In genomic region chr2:222451270-222451674, GRCh38 we compare ENCODE assay signal across 8 cellular contexts. TPM values are rescaled to one million over a fixed set of nuclear protein-coding genes. Genes with fewer than 3 reads are reported as not detected.
DNase-seq lines count a peak whose midpoint lies in the region; ATAC-seq, FAIRE-seq and TF ChIP-seq lines count a peak whose summit lies in the region.

No MANE protein-coding gene starts in this region.

- peak; percentile 23 for TF ChIP-seq CTCF in GM12865 (IDR thresholded peaks at IDR 0.05; ENCODE audit: insufficient read depth, low read depth, low read length, missing control alignments)

- H3K4me3 ChIP-seq in GM12865 (ENCODE audit: low read depth, low read length) = no peak overlapping the region
- H3K4me3 ChIP-seq in CD8-positive, alpha-beta memory T cell (ENCODE audit: low read length) = no peak overlapping the region

- no peak overlapping the region for H3K4me3 Mint-ChIP-seq in CD8-positive, alpha-beta memory T cell

- H3K36me3 ChIP-seq in CD8-positive, alpha-beta memory T cell (ENCODE audit: insufficient read depth, low read length) = no peaks in the 10 kb centered on the region

- H3K36me3 Mint-ChIP-seq in CD8-positive, alpha-beta memory T cell = peaks cover 0 to 2% (median 0%) of the 10 kb centered on the region in 3 donors

- no peak overlapping the region for H3K27ac ChIP-seq in CD8-positive, alpha-beta memory T cell (ENCODE audit: low read depth, low read length)

- no peaks in the 10 kb centered on the region for H3K9me3 ChIP-seq in CD8-positive, alpha-beta memory T cell (ENCODE audit: low read length)

- CTCF ChIA-PET in CD8-positive, alpha-beta memory T cell (lab: Charles Lee) = no interaction called here

- ATAC-seq in HG02973 (IDR thresholded peaks at IDR 0.05; ENCODE audit: unreplicated experiment) = peak; percentile 100

- DNase-seq in GM12865 (ENCODE audit: low read depth) = peak; percentile 88
- peak; percentile 39 for DNase-seq in GM19239 (ENCODE audit: insufficient read length, low spot score)
- peak; percentile 7 for DNase-seq in SW480 (ENCODE audit: low spot score)
- no peak for DNase-seq in CD8-positive, alpha-beta memory T cell
- DNase-seq in NCI-H226 = no peak
- no peak for DNase-seq in stimulated activated CD4-positive, alpha-beta T cell treated with anti-CD3 and anti-CD28 coated beads, Interleukin-2, amount 100 ng/mL, for 24 hours
- DNase-seq in RPMI8226 = no peak

- H3K4me1 Mint-ChIP-seq in CD8-positive, alpha-beta memory T cell = peaks cover 0 to 3% (median 0%) of the 10 kb centered on the region in 3 donors

- H3K4me1 ChIP-seq in CD8-positive, alpha-beta memory T cell (ENCODE audit: insufficient read depth, low read length) = no peaks in the 10 kb centered on the region

- peaks cover 0 to 2% (median 0%) of the 10 kb centered on the region in 5 donors for H3K9me3 Mint-ChIP-seq in CD8-positive, alpha-beta memory T cell

- POLR2A ChIA-PET in CD8-positive, alpha-beta memory T cell (lab: Charles Lee) = no interaction called here

- H3K27ac Mint-ChIP-seq in CD8-positive, alpha-beta memory T cell = no peak overlapping the region

- peak; percentile 99 for FAIRE-seq in GM19239 (lab: Jason Lieb, UNC)

- no peaks in the 10 kb centered on the region for H3K27me3 ChIP-seq in CD8-positive, alpha-beta memory T cell (ENCODE audit: insufficient read depth, low read length, poor library complexity, severe bottlenecking)

- no peaks in the 10 kb centered on the region for H3K27me3 Mint-ChIP-seq in CD8-positive, alpha-beta memory T cell

RNA-seq across cellular contexts. Expression of gene SGPP2, which starts 26.9 kb away (rescaled TPM):
- 1 to 10 TPM; 6.5 to 7.6 TPM for total RNA-seq in CD8-positive, alpha-beta memory T cell
- polyA plus RNA-seq in CD8-positive, alpha-beta memory T cell = 2.2 TPM

Comparison
In these comparisons a context has a peak if more than half of its experiments do, and no peak if none do; other contexts are left out.
1. DNase-seq: peak in GM12865 (single experiment), GM19239 (single experiment) and SW480 (single experiment); none in CD8-positive, alpha-beta memory T cell (0 of 5), NCI-H226 (single experiment), stimulated activated CD4-positive, alpha-beta T cell treated with anti-CD3 and anti-CD28 coated beads, Interleukin-2, amount 100 ng/mL, for 24 hours (0 of 2) and RPMI8226 (single experiment).